Comparison of ENCODE assay signal across 1 cellular context in genomic region chr1:223547316-223548114, GRCh38.
TF ChIP-seq lines count a peak whose summit lies in the region.

No MANE protein-coding gene starts in this region.

TF ChIP-seq in GM12878, 131 proteins besides CTCF, POLR2A, EP300 and RAD21 (continued from another document):
- TF ChIP-seq ZNF592 (IDR thresholded peaks at IDR 0.05) (0 out of 2 replicates have a peak, but pooled peaks have one; percentile 5), CUX1 (IDR thresholded peaks at IDR 0.05; ENCODE audit: insufficient replicate concordance, low read depth, low read length) (peak; percentile 58), BHLHE40 (IDR thresholded peaks at IDR 0.05; ENCODE audit: borderline replicate concordance in 1 of 2, low read depth in 2 of 2, low read length in 1 of 2) (0 out of 4 replicates have a peak, but pooled peaks have one; percentile 32 to 41), JUNB (IDR thresholded peaks at IDR 0.05) (peak; percentile 68), GATAD2B (conservative IDR thresholded peaks at IDR 0.05; ENCODE audit: low read depth) (peak; percentile 32; the same call in 1 of the 2 replicates), BCL3 (IDR thresholded peaks at IDR 0.05; ENCODE audit: borderline replicate concordance, insufficient read depth, low read depth, low read length, poor library complexity, severe bottlenecking) (peak; percentile 62), NR2C2 (IDR thresholded peaks at IDR 0.05; ENCODE audit: borderline replicate concordance, control insufficient read depth, insufficient read length, low read depth) (no peak), IKZF2 (IDR thresholded peaks at IDR 0.05) (peak; percentile 43 to 72; a peak in 3 of 4 replicates), RELB (IDR thresholded peaks at IDR 0.05; ENCODE audit: low read depth) (peak; percentile 46; the same call in 1 of the 2 replicates), PKNOX1 (IDR thresholded peaks at IDR 0.05) (0 out of 2 replicates have a peak, but pooled peaks have one; percentile 37), RUNX3 (IDR thresholded peaks at IDR 0.05; ENCODE audit: low read length) (peak; percentile 52; the same call in 1 of the 2 replicates), ZZZ3 (IDR thresholded peaks at IDR 0.05; ENCODE audit: control insufficient read depth, insufficient read length, low read depth) (no peak), DPF2 (IDR thresholded peaks at IDR 0.05) (0 out of 2 replicates have a peak, but pooled peaks have one; percentile 30), NR2C1 (IDR thresholded peaks at IDR 0.05) (no peak), ELK1 (IDR thresholded peaks at IDR 0.05; ENCODE audit: low read depth, low read length) (no peak), CREB1 (IDR thresholded peaks at IDR 0.05; ENCODE audit: low read depth) (peak; percentile 15; the same call in 1 of the 2 replicates), ATF2 (IDR thresholded peaks at IDR 0.05; ENCODE audit: low read length) (peak; percentile 29; the same call in 1 of the 2 replicates), ATF7 (IDR thresholded peaks at IDR 0.05; ENCODE audit: low read depth) (no peak), FOXM1 (IDR thresholded peaks at IDR 0.05; ENCODE audit: low read depth, low read length) (peak; percentile 69; the same call in 1 of the 2 replicates), IKZF1 (conservative IDR thresholded peaks at IDR 0.05) (0 out of 2 replicates have a peak, but pooled peaks have one; percentile 57), USF1 (IDR thresholded peaks at IDR 0.05; ENCODE audit: borderline replicate concordance, extremely low read length, insufficient read depth, low read depth, low read length) (no peak), MEF2B (IDR thresholded peaks at IDR 0.05; ENCODE audit: partially characterized antibody, poor library complexity, severe bottlenecking) (peak; percentile 88), CHD2 (IDR thresholded peaks at IDR 0.05; ENCODE audit: borderline replicate concordance, low read depth, low read length) (no peak)
